Comparison of ENCODE assay signal across 12 cellular contexts in genomic region chr12:62537544-62537943, GRCh38.
DNase-seq lines count a peak whose midpoint lies in the region; ATAC-seq and TF ChIP-seq lines count a peak whose summit lies in the region.
"Had no signal": no experiment of that assay in that cellular context is flagged by ENCODE, and none has a peak within 500 bp of the region (broad histone marks: within the 10 kb centered on the region; RNA-seq: fewer than 3 reads in every experiment).

No MANE protein-coding gene starts in this region.

- peaks cover 7% of the 10 kb centered on the region for H3K4me1 Mint-ChIP-seq in activated CD4-positive, alpha-beta T cell treated with anti-CD3 and anti-CD28 coated beads for 36 hours

- DNase-seq in AG09319 (ENCODE audit: extremely low read depth, low read depth) (peak; percentile 59), LHCN-M2 (ENCODE audit: low read depth) (peak; percentile 63), brain microvascular endothelial cell (peak; percentile 74), kidney tubule cell (ENCODE audit: low spot score) (peak; percentile 28), NCI-H2171 (lab: John Stamatoyannopoulos, UW) (no peak), occipital lobe (lab: John Stamatoyannopoulos, UW) (no peak)
- DNase-seq in activated CD4-positive, alpha-beta T cell treated with anti-CD3 and anti-CD28 coated beads for 36 hours: no peak
- DNase-seq: DND-41, NCI-H1436 treated with DMSO at 0.1 percent for 48 hours had no signal

- in situ Hi-C loops in brain microvascular endothelial cell (cut with HindIII; ENCODE audit: low pct_ligation_motif_present, low sequenced_read_pairs): no loop called here

- H3K9me3 Mint-ChIP-seq in activated CD4-positive, alpha-beta T cell treated with anti-CD3 and anti-CD28 coated beads for 36 hours (ENCODE audit: low read depth): no peaks in the 10 kb centered on the region

- no peak for ATAC-seq in activated CD4-positive, alpha-beta T cell treated with anti-CD3 and anti-CD28 coated beads for 36 hours
- no peak for ATAC-seq in HG02798 (IDR thresholded peaks at IDR 0.05; ENCODE audit: poor library complexity, unreplicated experiment)

- peaks cover 23% of the 10 kb centered on the region for H3K36me3 Mint-ChIP-seq in activated CD4-positive, alpha-beta T cell treated with anti-CD3 and anti-CD28 coated beads for 36 hours (ENCODE audit: low read depth)

- POLR2A ChIA-PET in activated CD4-positive, alpha-beta T cell treated with anti-CD3 and anti-CD28 coated beads for 36 hours (lab: Charles Lee): no interaction called here

- CTCF ChIA-PET in activated CD4-positive, alpha-beta T cell treated with anti-CD3 and anti-CD28 coated beads for 36 hours (lab: Charles Lee): interaction anchor here (0.9 to 1.0 kb wide), 3 partner anchors 11 to 327 kb away, joined by 3 read pairs; no protein-coding TSS in a partner anchor

- TF ChIP-seq CTCF in AG09319 (IDR thresholded peaks at IDR 0.05; ENCODE audit: low read depth, low read length): no peak
- TF ChIP-seq CTCF in brain microvascular endothelial cell (IDR thresholded peaks at IDR 0.05; ENCODE audit: low read depth, low read length, missing control alignments): no peak

- H3K36me3 ChIP-seq in brain microvascular endothelial cell (replicated peaks): peaks cover 6% of the 10 kb centered on the region

- H3K27me3 ChIP-seq in brain microvascular endothelial cell (replicated peaks): no peaks in the 10 kb centered on the region
- H3K27me3 ChIP-seq: SJSA1 had no signal

- H3K4me3 Mint-ChIP-seq in activated CD4-positive, alpha-beta T cell treated with anti-CD3 and anti-CD28 coated beads for 36 hours: no peak overlapping the region

- no peaks in the 10 kb centered on the region for H3K27me3 Mint-ChIP-seq in activated CD4-positive, alpha-beta T cell treated with anti-CD3 and anti-CD28 coated beads for 36 hours

- H3K27ac Mint-ChIP-seq in activated CD4-positive, alpha-beta T cell treated with anti-CD3 and anti-CD28 coated beads for 36 hours: no peak overlapping the region

- intact Hi-C loops in activated CD4-positive, alpha-beta T cell treated with anti-CD3 and anti-CD28 coated beads for 36 hours (cut with DNase I, micrococcal nuclease): no loop called here

- H3K27ac ChIP-seq in brain microvascular endothelial cell: no peak overlapping the region
- H3K27ac ChIP-seq: epithelial cell of prostate, SJSA1 had no signal

- H3K4me3 ChIP-seq in brain microvascular endothelial cell (ENCODE audit: low read depth, low read length): no peak overlapping the region
- H3K4me3 ChIP-seq: SJSA1 had no signal

Comparison
In these comparisons a context has a peak if more than half of its experiments do, and no peak if none do; other contexts are left out.
1. DNase-seq: peak in AG09319 (single experiment), LHCN-M2 (single experiment), brain microvascular endothelial cell (single experiment) and kidney tubule cell (single experiment); none in activated CD4-positive, alpha-beta T cell treated with anti-CD3 and anti-CD28 coated beads for 36 hours (single experiment), NCI-H2171 (single experiment) and occipital lobe (single experiment).